ENCODE assay signal across 8 cellular contexts in the genomic region with DNA sequence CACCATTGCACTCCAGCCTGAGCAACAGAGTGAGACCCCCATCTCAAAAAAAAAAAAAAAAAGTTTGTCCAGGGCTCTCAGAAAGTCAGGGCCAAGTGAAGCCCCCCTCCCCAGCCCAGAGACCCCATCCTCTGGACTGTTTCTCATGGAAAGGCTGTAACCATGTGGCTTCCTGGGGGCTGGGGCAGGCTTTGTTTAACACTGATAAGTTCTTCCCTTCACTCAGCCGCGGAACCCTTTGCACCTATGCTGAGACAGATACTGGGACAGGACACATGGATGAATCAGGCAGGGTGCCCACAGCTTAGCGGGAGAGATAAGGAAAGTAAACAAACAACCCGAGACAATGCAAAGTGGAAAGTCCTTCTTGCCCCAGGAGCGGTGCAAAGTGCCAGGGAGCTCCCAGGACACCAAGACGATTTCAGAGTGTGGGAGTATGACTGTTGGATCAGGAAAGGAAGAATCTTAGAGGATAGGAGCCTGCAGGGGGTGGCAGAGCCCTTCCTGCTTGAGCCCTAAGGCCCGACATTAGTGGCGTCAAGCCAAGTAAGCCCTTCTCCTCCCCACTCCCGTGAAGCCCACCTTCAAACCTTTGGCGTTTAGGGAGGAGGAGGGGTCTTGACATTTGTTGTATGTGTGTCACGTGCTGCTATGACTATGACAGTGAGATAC. TPM values are rescaled to one million over a fixed set of nuclear protein-coding genes. Genes with fewer than 3 reads are reported as not detected.
A peak's percentile ranks its signal among the peaks of the same experiment; 100 is the strongest.
DNase-seq lines count a peak whose midpoint lies in the region; ATAC-seq and TF ChIP-seq lines count a peak whose summit lies in the region.

No MANE protein-coding gene starts in this region.

- H3K4me3 ChIP-seq in left ventricle myocardium inferior (no peak overlapping the region), SJCRH30 (no peak overlapping the region), hepatocyte (no peak overlapping the region)

- intact Hi-C loops in Right ventricle myocardium inferior (cut with DNase I) (no loop called here), left ventricle myocardium inferior (cut with micrococcal nuclease) (no loop called here)

- peak; percentile 41 for ATAC-seq in Right ventricle myocardium inferior
- no peak for ATAC-seq in HG03469 (IDR thresholded peaks at IDR 0.05; ENCODE audit: unreplicated experiment)
- ATAC-seq in HG03460 (IDR thresholded peaks at IDR 0.05; ENCODE audit: unreplicated experiment), result no peak
- ATAC-seq in GM18861 (IDR thresholded peaks at IDR 0.05; ENCODE audit: unreplicated experiment), result no peak

- H3K27me3 ChIP-seq in left ventricle myocardium inferior (ENCODE audit: low read depth) (peaks cover 59% of the 10 kb centered on the region), SJCRH30 (no peaks in the 10 kb centered on the region), hepatocyte (no peaks in the 10 kb centered on the region)

- H3K27ac ChIP-seq in left ventricle myocardium inferior (replicated peaks) (no peak overlapping the region), SJCRH30 (no peak overlapping the region), hepatocyte (peak overlapping the region; percentile 57)

- H3K9me3 ChIP-seq in left ventricle myocardium inferior (replicated peaks) (no peaks in the 10 kb centered on the region), SJCRH30 (replicated peaks) (no peaks in the 10 kb centered on the region), hepatocyte (ENCODE audit: low read depth) (no peaks in the 10 kb centered on the region)

- TF ChIP-seq CTCF in left ventricle myocardium inferior (IDR thresholded peaks at IDR 0.05; ENCODE audit: borderline replicate concordance) (no peak), hepatocyte (IDR thresholded peaks at IDR 0.05; ENCODE audit: poor library complexity) (peak; percentile 35)

- H3K36me3 ChIP-seq in left ventricle myocardium inferior, result no peaks in the 10 kb centered on the region
- H3K36me3 ChIP-seq in SJCRH30, result no peaks in the 10 kb centered on the region
- no peaks in the 10 kb centered on the region for H3K36me3 ChIP-seq in hepatocyte (replicated peaks; ENCODE audit: insufficient read depth, low read depth)

- peak overlapping the region; percentile 45 for H3K4me2 ChIP-seq in hepatocyte

- H3K79me2 ChIP-seq in hepatocyte, result no peaks in the 10 kb centered on the region

- no peaks in the 10 kb centered on the region for H3K9me2 ChIP-seq in hepatocyte (replicated peaks; ENCODE audit: insufficient read depth)

- WGBS in hepatocyte (ENCODE audit: low lambda C conversion rate, missing lambda C conversion rate), result 8% methylated on average over 11 of the region's 11 CpGs

- no peak overlapping the region for H2AFZ ChIP-seq in hepatocyte

- no peaks in the 10 kb centered on the region for H4K20me1 ChIP-seq in hepatocyte (ENCODE audit: insufficient read depth, poor library complexity, severe bottlenecking)

- H3K4me1 ChIP-seq in left ventricle myocardium inferior (no peaks in the 10 kb centered on the region), SJCRH30 (peaks cover 6% of the 10 kb centered on the region), hepatocyte (ENCODE audit: insufficient read depth) (no peaks in the 10 kb centered on the region)

- peak; percentile 63 for DNase-seq in Right ventricle myocardium inferior (ENCODE audit: missing footprints)
- DNase-seq in left ventricle myocardium inferior, result no peak
- DNase-seq in SJCRH30, result peak; percentile 59 to 75
- peak; percentile 86 for DNase-seq in hepatocyte (ENCODE audit: low spot score)
- no peak for DNase-seq in activated T-cell treated with anti-CD3 and anti-CD28 coated beads for 4 hours

RNA-seq across cellular contexts. Expression of a gene that starts 11.6 kb away (rescaled TPM):
- total RNA-seq in Right ventricle myocardium inferior (6.4 TPM), left ventricle myocardium inferior (0.41 TPM), hepatocyte (20.9 and 21.7 TPM in 2 replicates)
- total RNA-seq in SJCRH30 (2014; rRNA removed; shearing (Covaris generic)), result 0.10 TPM in 1 of 2 replicates, not detected in the other
- 45.5 and 46.7 TPM in 2 replicates for polyA plus RNA-seq in hepatocyte

RNA-seq across cellular contexts. Expression of a gene that starts 34.4 kb away (rescaled TPM):
- total RNA-seq in Right ventricle myocardium inferior, result 10.4 TPM
- total RNA-seq in left ventricle myocardium inferior, result 9.6 TPM
- total RNA-seq in SJCRH30 (2014; rRNA removed; shearing (Covaris generic)), result 43.8 and 55.9 TPM in 2 replicates
- total RNA-seq in hepatocyte, result 72.8 and 73.6 TPM in 2 replicates
- 55.5 and 62.1 TPM in 2 replicates for polyA plus RNA-seq in hepatocyte

RNA-seq across cellular contexts. Expression of a gene that starts 54.9 kb away (rescaled TPM):
- total RNA-seq in Right ventricle myocardium inferior, result 3.0 TPM
- 3.1 TPM for total RNA-seq in left ventricle myocardium inferior
- total RNA-seq in SJCRH30 (2014; rRNA removed; shearing (Covaris generic)), result 0.53 and 1.2 TPM in 2 replicates
- 4.3 and 5.6 TPM in 2 replicates for total RNA-seq in hepatocyte
- polyA plus RNA-seq in hepatocyte, result 7.5 and 9.5 TPM in 2 replicates

RNA-seq across cellular contexts. Expression of a gene that starts 55.2 kb away (rescaled TPM):
- total RNA-seq in Right ventricle myocardium inferior (71.5 TPM), left ventricle myocardium inferior (82.9 TPM), hepatocyte (34.5 and 44.7 TPM in 2 replicates)
- 38.8 and 39.7 TPM in 2 replicates for total RNA-seq in SJCRH30 (2014; rRNA removed; shearing (Covaris generic))
- 54.0 and 60.3 TPM in 2 replicates for polyA plus RNA-seq in hepatocyte

Comparison
In these comparisons a context has a peak if more than half of its experiments do, and no peak if none do; other contexts are left out.
1. DNase-seq: peak in Right ventricle myocardium inferior (single experiment), SJCRH30 (2 of 2) and hepatocyte (single experiment); none in left ventricle myocardium inferior (single experiment) and activated T-cell treated with anti-CD3 and anti-CD28 coated beads for 4 hours (single experiment).